8 cellular contexts compared by ENCODE assay signal in the genomic region with DNA sequence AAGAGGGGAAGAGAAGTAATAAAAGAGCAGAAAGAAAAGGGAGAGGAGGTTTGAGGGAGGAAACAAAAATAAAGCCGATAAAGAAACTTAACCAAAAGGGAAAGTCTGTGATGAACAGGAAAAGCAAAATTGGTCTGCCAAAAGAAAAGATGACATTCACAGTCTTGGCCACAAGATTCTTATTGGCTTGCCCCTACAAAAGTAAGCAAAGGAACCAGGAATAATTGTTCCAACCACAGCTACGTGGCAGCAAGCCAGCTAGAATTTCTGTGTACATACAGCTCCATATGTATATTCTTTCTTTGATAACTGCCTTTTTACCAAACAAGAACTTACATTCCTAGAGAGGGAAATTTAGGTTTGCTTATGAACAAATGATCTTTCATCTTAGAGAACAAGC.
A peak's percentile ranks its signal among the peaks of the same experiment; 100 is the strongest.
DNase-seq lines count a peak whose midpoint lies in the region; ATAC-seq, FAIRE-seq and TF ChIP-seq lines count a peak whose summit lies in the region.
"Had no signal": no experiment of that assay in that cellular context is flagged by ENCODE, and none has a peak within 500 bp of the region (broad histone marks: within the 10 kb centered on the region; RNA-seq: fewer than 3 reads in every experiment).

No MANE protein-coding gene starts in this region.

- H3K9ac ChIP-seq in colonic mucosa (ENCODE audit: low read depth in 2 of 2, low read length in 2 of 2): no peak overlapping the region

- FAIRE-seq in GM19239 (lab: Jason Lieb, UNC) (peak; percentile 56), frontal cortex (lab: Jason Lieb, UNC) (no peak)

- H3K27me3 ChIP-seq in colonic mucosa: no peaks in the 10 kb centered on the region

- H3K9me3 ChIP-seq in colonic mucosa: no peaks in the 10 kb centered on the region

- ATAC-seq in HG02798 (IDR thresholded peaks at IDR 0.05; ENCODE audit: poor library complexity, unreplicated experiment): no peak

- DNase-seq in GM19239 (ENCODE audit: insufficient read length, low spot score): no peak
- peak; percentile 52 for DNase-seq in NCI-H69 (lab: John Stamatoyannopoulos, UW)
- DNase-seq in colonic mucosa: peak; percentile 69
- DNase-seq in skeletal muscle cell (ENCODE audit: low read depth): peak; percentile 83
- no peak for DNase-seq in NCI-H1930 (lab: John Stamatoyannopoulos, UW)
- no peak for DNase-seq in frontal cortex (ENCODE audit: low spot score in 2 of 2)
- DNase-seq: NK-92 treated with Interleukin-12 subunit alpha and Interleukin-12 subunit beta, amount 100 ng/mL, for 24 hours had no signal

- no peaks in the 10 kb centered on the region for H3K4me1 ChIP-seq in colonic mucosa

- H3K27ac ChIP-seq in colonic mucosa: no peak overlapping the region

- TF ChIP-seq CTCF in colonic mucosa (IDR thresholded peaks at IDR 0.05): no peak

- H3K4me3 ChIP-seq in colonic mucosa (no peak overlapping the region), skeletal muscle cell (ENCODE audit: low read depth, low read length) (no peak overlapping the region)

- intact Hi-C loops in colonic mucosa (cut with DNase I): no loop called here

- no peaks in the 10 kb centered on the region for H3K36me3 ChIP-seq in colonic mucosa

Comparison
In these comparisons a context has a peak if more than half of its experiments do, and no peak if none do; other contexts are left out.
1. DNase-seq: peak in NCI-H69 (single experiment), colonic mucosa (single experiment) and skeletal muscle cell (single experiment); none in GM19239 (single experiment), NCI-H1930 (0 of 2) and frontal cortex (0 of 2).